24 cellular contexts compared by ENCODE assay signal in genomic region chr11:56846631-56847400, GRCh38.
DNase-seq lines count a peak whose midpoint lies in the region; ATAC-seq and TF ChIP-seq lines count a peak whose summit lies in the region.
"Had no signal": no experiment of that assay in that cellular context is flagged by ENCODE, and none has a peak within 500 bp of the region (broad histone marks: within the 10 kb centered on the region; RNA-seq: fewer than 3 reads in every experiment).

No MANE protein-coding gene starts in this region.

- WGBS in SK-N-SH (ENCODE audit: low lambda C conversion rate) = 36% methylated on average over 5 of the region's 5 CpGs
- 62% methylated on average over 5 of the region's 5 CpGs for WGBS in suprapubic skin

- H3K9me2 ChIP-seq in SK-N-SH = no peaks in the 10 kb centered on the region

- no peaks in the 10 kb centered on the region for H3K27me3 Mint-ChIP-seq in nephron (ENCODE audit: low read depth)
- H3K27me3 Mint-ChIP-seq: CD4-positive, alpha-beta memory T cell had no signal

- H3F3A ChIP-seq in SK-N-SH (replicated peaks; ENCODE audit: insufficient read depth) = no peaks in the 10 kb centered on the region

- no peaks in the 10 kb centered on the region for H4K20me1 ChIP-seq in SK-N-SH (ENCODE audit: insufficient read depth)
- H4K20me1 ChIP-seq: BLaER1 treated with 17β-estradiol and CSF1 and Interleukin-3, amounts not matched to agents 10 nM and 100 nM had no signal

- POLR2A ChIA-PET in SK-N-SH (lab: Yijun Ruan, JAX) = interaction anchor here (0.7 kb wide), 1 partner anchor 297 kb away, joined by 4 read pairs; no protein-coding TSS in a partner anchor

- no peak overlapping the region for H3K4me2 ChIP-seq in SK-N-SH
- H3K4me2 ChIP-seq: BLaER1 treated with 17β-estradiol and CSF1 and Interleukin-3, amounts not matched to agents 10 nM and 100 nM had no signal

- H3K36me3 ChIP-seq in SK-N-SH (replicated peaks in 1 of 2; ENCODE audit: control insufficient read depth in 1 of 2, insufficient read depth in 2 of 2, low read length in 1 of 2) (no peaks in the 10 kb centered on the region), suprapubic skin (no peaks in the 10 kb centered on the region)
- H3K36me3 ChIP-seq: BLaER1 treated with 17β-estradiol and CSF1 and Interleukin-3, amounts not matched to agents 10 nM and 100 nM; SJCRH30 had no signal

- no peak for ATAC-seq in SK-N-SH treated with all-trans-retinoic acid at 6 μM for 48 hours
- ATAC-seq in left colon = no peak
- ATAC-seq: GM12878 had no signal

- no peaks in the 10 kb centered on the region for H3K27me3 ChIP-seq in SK-N-SH (ENCODE audit: insufficient read depth)
- H3K27me3 ChIP-seq in suprapubic skin = peaks cover 5% of the 10 kb centered on the region
- H3K27me3 ChIP-seq: BLaER1 treated with 17β-estradiol and CSF1 and Interleukin-3, amounts not matched to agents 10 nM and 100 nM; SJCRH30 had no signal

- no peak for TF ChIP-seq POLR2A in suprapubic skin (IDR thresholded peaks at IDR 0.05)

- H3K27ac ChIP-seq in SK-N-SH (ENCODE audit: low read depth in 2 of 2, low read length in 1 of 2) (peak overlapping the region in 1 of 2 experiments; percentile 98; a peak in 2 of 4 replicates), suprapubic skin (no peak overlapping the region)
- H3K27ac ChIP-seq: 22Rv1; BLaER1 treated with 17β-estradiol and CSF1 and Interleukin-3, amounts not matched to agents 10 nM and 100 nM; GM23248; SJCRH30 had no signal

- peaks cover 41% of the 10 kb centered on the region for H3K4me1 Mint-ChIP-seq in nephron
- H3K4me1 Mint-ChIP-seq: CD4-positive, alpha-beta memory T cell; IgD-negative memory B cell had no signal

- DNase-seq in SK-N-SH (peak; percentile 51), glomerular visceral epithelial cell (ENCODE audit: extremely low spot score) (peak; percentile 78), left colon (no peak), suprapubic skin (ENCODE audit: low spot score in 2 of 2) (no peak)
- no peak for DNase-seq in activated CD4-positive, alpha-beta T cell treated with anti-CD3 and anti-CD28 coated beads for 48 hours
- DNase-seq in stimulated activated CD4-positive, alpha-beta T cell treated with anti-CD3 and anti-CD28 coated beads, Interleukin-4, amount 100 ng/mL, for 1 hour = no peak
- DNase-seq: DND-41, GM23248, HCEC 1CT, MV-4-11, NCI-H1105 treated with DMSO at 0.1 percent for 48 hours, NCI-H1694, NCI-H2081, NCI-H2171 treated with DMSO at 0.1 percent for 48 hours, NCI-H446 treated with DMSO at 0.1 percent for 48 hours, OCI-M1, SJCRH30 had no signal

- no peaks in the 10 kb centered on the region for H3K9me3 Mint-ChIP-seq in nephron

- intact Hi-C loops in left colon (cut with DNase I, micrococcal nuclease) = loop anchor here (10.0 kb wide), 2 partner anchors 278 to 408 kb away; no protein-coding TSS in a partner anchor

- no peak for TF ChIP-seq CTCF in SK-N-SH (IDR thresholded peaks at IDR 0.05)
- no peak for TF ChIP-seq CTCF in nephron (IDR thresholded peaks at IDR 0.05; ENCODE audit: unreplicated experiment in 3 of 3)
- no peak for TF ChIP-seq CTCF in suprapubic skin (IDR thresholded peaks at IDR 0.05)

- no peak overlapping the region for H3K9ac ChIP-seq in SK-N-SH
- H3K9ac ChIP-seq: BLaER1 treated with 17β-estradiol and CSF1 and Interleukin-3, amounts not matched to agents 10 nM and 100 nM; GM23248 had no signal

- H3K9me3 ChIP-seq in SK-N-SH = no peaks in the 10 kb centered on the region
- no peaks in the 10 kb centered on the region for H3K9me3 ChIP-seq in suprapubic skin
- H3K9me3 ChIP-seq: SJCRH30 had no signal

- H3K27ac Mint-ChIP-seq in nephron = peak overlapping the region; percentile 87 to 95 (median 92)
- H3K27ac Mint-ChIP-seq: IgD-negative memory B cell had no signal

- peak overlapping the region; percentile 7 to 48 (median 10) for H3K4me3 Mint-ChIP-seq in nephron
- H3K4me3 Mint-ChIP-seq: CD4-positive, alpha-beta memory T cell; IgD-negative memory B cell had no signal

- peaks cover 0 to 27% of the 10 kb centered on the region in 2 experiments; a peak in 2 of 4 replicates for H3K4me1 ChIP-seq in SK-N-SH (ENCODE audit: control insufficient read depth in 1 of 2, insufficient read depth in 2 of 2, low read depth in 1 of 2, low read length in 1 of 2)
- H3K4me1 ChIP-seq in suprapubic skin = no peaks in the 10 kb centered on the region
- H3K4me1 ChIP-seq: BLaER1 treated with 17β-estradiol and CSF1 and Interleukin-3, amounts not matched to agents 10 nM and 100 nM; SJCRH30 had no signal

- CTCF ChIA-PET in SK-N-SH (lab: Yijun Ruan, JAX) = interaction anchor here (0.7 to 14.0 kb wide), 4 partner anchors 10 to 413 kb away, joined by 3 to 491 read pairs (median 4); no protein-coding TSS in a partner anchor

- TF ChIP-seq EP300 in SK-N-SH (IDR thresholded peaks at IDR 0.05; ENCODE audit: borderline replicate concordance in 1 of 2, low read depth in 1 of 2, low read length in 1 of 2) = no peak
- no peak for TF ChIP-seq EP300 in suprapubic skin (IDR thresholded peaks at IDR 0.05)

- H3K36me3 Mint-ChIP-seq in nephron (ENCODE audit: low read depth) = no peaks in the 10 kb centered on the region
- H3K36me3 Mint-ChIP-seq: CD4-positive, alpha-beta memory T cell; IgD-negative memory B cell had no signal

- H3K79me2 ChIP-seq in SK-N-SH (ENCODE audit: insufficient read depth) = no peaks in the 10 kb centered on the region

- no peak for TF ChIP-seq RAD21 in SK-N-SH (IDR thresholded peaks at IDR 0.05; ENCODE audit: low read length)

- no peak overlapping the region for H2AFZ ChIP-seq in SK-N-SH (ENCODE audit: low read depth)
- H2AFZ ChIP-seq: GM23248 had no signal

- H3K4me3 ChIP-seq in SK-N-SH (ENCODE audit: low read depth in 2 of 2, low read length in 1 of 2) = no peak overlapping the region
- no peak overlapping the region for H3K4me3 ChIP-seq in suprapubic skin
- H3K4me3 ChIP-seq: BLaER1 treated with 17β-estradiol and CSF1 and Interleukin-3, amounts not matched to agents 10 nM and 100 nM; GM12878; GM23248; SJCRH30 had no signal

TF ChIP-seq in SK-N-SH, 30 proteins besides CTCF, POLR2A, EP300 and RAD21 (continues in another document):
- TF ChIP-seq ZBTB33 (IDR thresholded peaks at IDR 0.05; ENCODE audit: borderline replicate concordance, low read depth) = no peak
- TF ChIP-seq NRF1 (IDR thresholded peaks at IDR 0.05; ENCODE audit: low read depth, low read length) = no peak
- no peak for TF ChIP-seq EZH2phosphoT487 (IDR thresholded peaks at IDR 0.05; ENCODE audit: borderline replicate concordance, low read depth)
- no peak for TF ChIP-seq TAF1 (IDR thresholded peaks at IDR 0.05; ENCODE audit: borderline replicate concordance, low read depth, low read length)
- TF ChIP-seq FOXJ3 (CRISPR knock-in tag; IDR thresholded peaks at IDR 0.05) = no peak
- TF ChIP-seq USF1 (IDR thresholded peaks at IDR 0.05; ENCODE audit: borderline replicate concordance, low read depth) = no peak

TF ChIP-seq in SK-N-SH treated with all-trans-retinoic acid at 6 μM for 48 hours, 23 proteins besides CTCF, POLR2A, EP300 and RAD21 (continues in another document):
- no peak for TF ChIP-seq OSR1 (CRISPR knock-in tag; IDR thresholded peaks at IDR 0.05)
- no peak for TF ChIP-seq RARB (CRISPR knock-in tag; IDR thresholded peaks at IDR 0.05)
- TF ChIP-seq POU6F1 (CRISPR knock-in tag; IDR thresholded peaks at IDR 0.05; ENCODE audit: borderline replicate concordance, low read depth) = no peak
- TF ChIP-seq ZC3H10 (CRISPR knock-in tag; IDR thresholded peaks at IDR 0.05) = no peak
- TF ChIP-seq ZNF565 (CRISPR knock-in tag; conservative IDR thresholded peaks at IDR 0.05; ENCODE audit: low read depth) = no peak
- no peak for TF ChIP-seq TSHZ2 (CRISPR knock-in tag; IDR thresholded peaks at IDR 0.05)
- no peak for TF ChIP-seq SNAI2 (CRISPR knock-in tag; IDR thresholded peaks at IDR 0.05)
- TF ChIP-seq ISL1 (CRISPR knock-in tag; IDR thresholded peaks at IDR 0.05) = no peak
- no peak for TF ChIP-seq GLIS3 (CRISPR knock-in tag; IDR thresholded peaks at IDR 0.05)
- TF ChIP-seq ZNF70 (CRISPR knock-in tag; IDR thresholded peaks at IDR 0.05) = no peak
- TF ChIP-seq ZFP3 (CRISPR knock-in tag; IDR thresholded peaks at IDR 0.05) = no peak
- TF ChIP-seq ESRRG (CRISPR knock-in tag; IDR thresholded peaks at IDR 0.05) = no peak
- no peak for TF ChIP-seq ZNF8 (CRISPR knock-in tag; IDR thresholded peaks at IDR 0.05)
- no peak for TF ChIP-seq PPARA (CRISPR knock-in tag; IDR thresholded peaks at IDR 0.05; ENCODE audit: borderline replicate concordance)

Comparison
In these comparisons a context has a peak if more than half of its experiments do, and no peak if none do; other contexts are left out.
1. DNase-seq: peak in SK-N-SH (single experiment) and glomerular visceral epithelial cell (single experiment); none in left colon (0 of 2), suprapubic skin (0 of 2), activated CD4-positive, alpha-beta T cell treated with anti-CD3 and anti-CD28 coated beads for 48 hours (single experiment) and stimulated activated CD4-positive, alpha-beta T cell treated with anti-CD3 and anti-CD28 coated beads, Interleukin-4, amount 100 ng/mL, for 1 hour (single experiment).